Comparison of ENCODE assay signal across 1 cellular context in the genomic region with DNA sequence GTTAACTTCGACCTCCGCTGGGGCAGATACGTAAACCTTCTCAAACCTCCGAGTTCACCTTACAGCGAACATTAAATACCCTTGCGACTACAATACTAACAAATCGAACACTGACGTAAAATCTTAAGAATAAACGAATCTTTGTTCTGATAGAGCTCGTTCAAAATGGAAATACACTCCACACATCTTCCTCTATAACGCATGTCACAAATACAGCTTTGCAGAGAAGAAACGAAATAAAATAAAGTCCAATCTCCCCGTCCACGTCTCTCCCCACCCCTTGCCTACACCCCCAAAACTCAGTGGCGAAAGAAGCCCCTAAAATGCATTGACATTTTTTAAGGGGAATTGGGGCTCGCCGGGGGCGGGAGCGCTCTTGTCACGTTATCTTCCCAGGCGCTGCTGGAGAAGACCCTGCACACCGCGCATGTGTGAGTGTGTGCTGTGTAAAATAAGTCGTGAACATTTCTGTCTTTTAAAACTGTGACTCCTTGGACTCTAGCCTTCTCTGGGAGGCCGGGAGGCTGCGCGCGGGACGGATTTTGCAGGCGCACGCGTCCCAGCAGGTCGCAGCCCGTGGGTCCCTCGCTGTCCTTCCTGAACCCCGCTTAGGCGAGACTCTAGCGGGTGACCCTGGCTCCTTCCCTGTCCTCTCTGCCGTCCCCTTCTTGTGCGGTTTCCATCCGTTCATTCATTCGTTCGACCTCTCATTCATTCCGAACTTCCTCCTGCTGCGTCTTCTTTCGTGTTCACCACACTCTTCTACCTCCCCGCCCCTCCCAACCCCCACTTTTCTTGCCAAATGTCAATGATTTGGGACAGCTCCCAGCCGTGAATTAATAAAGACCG.
TF ChIP-seq lines count a peak whose summit lies in the region.

No MANE protein-coding gene starts in this region.

TF ChIP-seq in K562, 482 proteins besides CTCF, POLR2A, EP300 and RAD21 (continued from another document):
- peak in 1 of 2 experiments; percentile 43; a peak in 3 of 4 replicates for TF ChIP-seq NRF1 (conservative IDR thresholded peaks at IDR 0.05 in 1 of 2, IDR thresholded peaks at IDR 0.05 in 1 of 2)
